1 cellular context compared by ENCODE assay signal in the genomic region with DNA sequence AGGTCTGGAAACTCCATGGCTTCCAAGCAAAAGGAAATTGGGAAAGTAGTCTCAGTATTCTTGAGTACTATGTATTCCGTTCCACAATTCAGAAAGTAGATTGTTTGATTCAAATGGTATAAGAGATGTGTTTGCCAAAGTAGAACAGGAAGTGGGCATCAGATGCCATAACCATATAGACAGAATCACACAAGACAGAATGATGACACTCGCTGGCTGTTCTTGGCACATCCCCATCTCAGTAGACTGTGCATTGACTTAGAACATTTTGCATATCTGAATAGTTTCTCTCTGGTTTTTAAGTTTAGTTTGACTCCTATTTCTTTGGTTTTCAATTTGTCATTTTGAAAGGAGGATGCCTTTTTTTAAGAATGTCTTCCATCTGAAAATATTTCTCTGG.
TF ChIP-seq lines count a peak whose summit lies in the region.

No MANE protein-coding gene starts in this region.

TF ChIP-seq in WTC11, 78 proteins besides CTCF, POLR2A, EP300 and RAD21 (continued from another document):
- TF ChIP-seq ATF2 (CRISPR knock-in tag; IDR thresholded peaks at IDR 0.05; ENCODE audit: borderline replicate concordance, low read depth), result no peak
- TF ChIP-seq PRRX2 (CRISPR knock-in tag; IDR thresholded peaks at IDR 0.05), result no peak
- TF ChIP-seq ELF4 (CRISPR knock-in tag; IDR thresholded peaks at IDR 0.05; ENCODE audit: low read depth), result no peak
- TF ChIP-seq, protein P1, sequence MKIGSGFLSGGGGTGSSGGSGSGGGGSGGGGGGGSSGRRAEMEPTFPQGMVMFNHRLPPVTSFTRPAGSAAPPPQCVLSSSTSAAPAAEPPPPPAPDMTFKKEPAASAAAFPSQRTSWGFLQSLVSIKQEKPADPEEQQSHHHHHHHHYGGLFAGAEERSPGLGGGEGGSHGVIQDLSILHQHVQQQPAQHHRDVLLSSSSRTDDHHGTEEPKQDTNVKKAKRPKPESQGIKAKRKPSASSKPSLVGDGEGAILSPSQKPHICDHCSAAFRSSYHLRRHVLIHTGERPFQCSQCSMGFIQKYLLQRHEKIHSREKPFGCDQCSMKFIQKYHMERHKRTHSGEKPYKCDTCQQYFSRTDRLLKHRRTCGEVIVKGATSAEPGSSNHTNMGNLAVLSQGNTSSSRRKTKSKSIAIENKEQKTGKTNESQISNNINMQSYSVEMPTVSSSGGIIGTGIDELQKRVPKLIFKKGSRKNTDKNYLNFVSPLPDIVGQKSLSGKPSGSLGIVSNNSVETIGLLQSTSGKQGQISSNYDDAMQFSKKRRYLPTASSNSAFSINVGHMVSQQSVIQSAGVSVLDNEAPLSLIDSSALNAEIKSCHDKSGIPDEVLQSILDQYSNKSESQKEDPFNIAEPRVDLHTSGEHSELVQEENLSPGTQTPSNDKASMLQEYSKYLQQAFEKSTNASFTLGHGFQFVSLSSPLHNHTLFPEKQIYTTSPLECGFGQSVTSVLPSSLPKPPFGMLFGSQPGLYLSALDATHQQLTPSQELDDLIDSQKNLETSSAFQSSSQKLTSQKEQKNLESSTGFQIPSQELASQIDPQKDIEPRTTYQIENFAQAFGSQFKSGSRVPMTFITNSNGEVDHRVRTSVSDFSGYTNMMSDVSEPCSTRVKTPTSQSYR (CRISPR knock-in tag; IDR thresholded peaks at IDR 0.05), result no peak
